Comparison of ENCODE assay signal across 15 cellular contexts in the genomic region with DNA sequence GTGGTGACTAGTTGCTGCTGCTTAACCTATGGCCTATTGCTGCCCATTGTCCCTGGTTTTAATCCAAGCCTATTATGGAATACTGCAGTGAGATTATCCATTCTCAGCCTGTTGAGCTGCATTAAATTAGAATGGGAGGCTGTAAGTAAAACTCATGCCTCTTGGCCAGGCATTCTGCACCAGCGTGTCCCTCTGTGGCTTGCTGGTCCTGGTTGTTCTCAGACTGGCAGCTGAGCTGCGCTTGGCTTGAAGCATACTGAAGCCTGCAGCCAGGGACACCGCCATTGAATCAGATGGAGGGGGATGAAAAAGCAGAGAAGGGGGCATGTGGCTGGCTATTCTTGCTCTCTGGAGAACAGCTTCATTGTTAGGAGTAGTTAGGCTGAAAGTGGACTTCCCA. TPM values are rescaled to one million over a fixed set of nuclear protein-coding genes. Genes with fewer than 3 reads are reported as not detected.
"Had no signal": no experiment of that assay in that cellular context is flagged by ENCODE, and none has a peak within 500 bp of the region (broad histone marks: within the 10 kb centered on the region; RNA-seq: fewer than 3 reads in every experiment).

No MANE protein-coding gene starts in this region.

- ATAC-seq: gastroesophageal sphincter, left lung had no signal

- FAIRE-seq: astrocyte, endometrium, keratinocyte, small intestine had no signal

- H3K9me3 ChIP-seq: gastroesophageal sphincter, left lung, neutrophil had no signal

- H3K27ac ChIP-seq: gastroesophageal sphincter, hepatocyte, left lung, neutrophil, VCaP had no signal

- H3K4me2 ChIP-seq: hepatocyte had no signal

- H3K4me3 ChIP-seq: dorsolateral prefrontal cortex, gastroesophageal sphincter, hepatocyte, left lung had no signal

- H2AFZ ChIP-seq: hepatocyte had no signal

- H3K27me3 ChIP-seq: dorsolateral prefrontal cortex, gastroesophageal sphincter, hepatocyte, left lung, neutrophil had no signal

- DNase-seq: activated CD4-positive, alpha-beta memory T cell treated with anti-CD3 and anti-CD28 coated beads, Interleukin-2, amount 10 ng/mL, durations not matched to agents 7 days and 5 days; activated effector memory CD4-positive, alpha-beta T cell treated with Interleukin-2 at 50 U/mL for 16 hours; activated naive CD4-positive, alpha-beta T cell treated with anti-CD3 and anti-CD28 coated beads, Interleukin-2, amount 50 U/mL, for 16 hours; activated T-cell treated with anti-CD3 and anti-CD28 coated beads, Interleukin-2, amount 50 U/mL, for 24 hours; left lung; small intestine had no signal

RNA-seq across cellular contexts. Expression of a gene that starts 15.6 kb away (rescaled TPM):
- total RNA-seq: activated CD4-positive, alpha-beta memory T cell treated with anti-CD3 and anti-CD28 coated beads, Interleukin-2, amount 10 ng/mL, durations not matched to agents 7 days and 5 days; gastroesophageal sphincter; T-helper 1 cell treated with Interleukin-12 subunit alpha and Interleukin-12 subunit beta and Interleukin-4 antibody, amounts not matched to agents 30 ng/mL and 1 ng/mL, for 36 hours had no signal
